ENCODE assay signal across 8 cellular contexts in the genomic region with DNA sequence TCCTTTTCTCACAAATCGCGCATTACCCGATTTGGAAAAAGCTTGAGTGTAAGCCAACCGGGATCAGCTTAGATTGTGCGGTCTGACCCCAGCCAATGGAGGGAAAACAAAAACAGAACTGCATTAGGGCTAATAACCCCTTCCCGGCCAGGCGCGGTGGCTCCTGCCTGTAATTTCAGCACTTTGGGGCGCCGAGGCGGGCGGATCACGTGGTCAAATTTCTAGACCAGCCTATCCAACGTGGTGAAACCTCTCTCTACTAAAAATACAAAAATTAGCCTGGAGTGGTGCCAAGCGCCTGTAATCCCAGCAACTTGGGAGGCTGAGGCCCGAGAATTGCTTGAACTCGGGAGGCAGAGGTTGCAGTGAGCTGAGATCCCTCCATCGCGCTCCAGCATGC. TPM values are rescaled to one million over a fixed set of nuclear protein-coding genes. Genes with fewer than 3 reads are reported as not detected.
DNase-seq lines count a peak whose midpoint lies in the region; ATAC-seq and TF ChIP-seq lines count a peak whose summit lies in the region.

No MANE protein-coding gene starts in this region.

- H3K79me2 ChIP-seq in OCI-LY7 (ENCODE audit: insufficient read depth, low read depth, low read length): peaks cover 48% of the 10 kb centered on the region

- TF ChIP-seq POLR2A in tibial nerve (IDR thresholded peaks at IDR 0.05): no peak

- TF ChIP-seq CTCF in OCI-LY7 (conservative IDR thresholded peaks at IDR 0.05; ENCODE audit: low read length): no peak
- TF ChIP-seq CTCF in mesothelial cell of epicardium (IDR thresholded peaks at IDR 0.05; ENCODE audit: unreplicated experiment): no peak
- no peak for TF ChIP-seq CTCF in tibial nerve (IDR thresholded peaks at IDR 0.05)

- H3K9me2 ChIP-seq in OCI-LY7 (ENCODE audit: insufficient read depth, low read length): no peaks in the 10 kb centered on the region

- H3K4me2 ChIP-seq in OCI-LY7 (ENCODE audit: low read length): peak overlapping the region; percentile 78

- H3K9me3 ChIP-seq in OCI-LY7 (ENCODE audit: low read length) (peaks cover 4% of the 10 kb centered on the region; the same call in 1 of the 2 replicates), ectodermal cell (ENCODE audit: control insufficient read depth, low read length) (no peaks in the 10 kb centered on the region), tibial nerve (no peaks in the 10 kb centered on the region)

- peak overlapping the region; percentile 51 for H3K27ac ChIP-seq in OCI-LY7 (ENCODE audit: low read depth, low read length, poor library complexity, severe bottlenecking)
- peak overlapping the region; percentile 84 for H3K27ac ChIP-seq in ectodermal cell (ENCODE audit: insufficient read depth, low read depth, low read length, poor library complexity, severe bottlenecking)
- peak overlapping the region in 1 of 4 donors; percentile 27 for H3K27ac ChIP-seq in tibial nerve

- ATAC-seq in HG02678 (IDR thresholded peaks at IDR 0.05; ENCODE audit: unreplicated experiment): no peak

- H2AFZ ChIP-seq in OCI-LY7 (ENCODE audit: low read length): no peak overlapping the region

- no peaks in the 10 kb centered on the region for H3K4me1 ChIP-seq in OCI-LY7 (ENCODE audit: insufficient read depth, low read length, poor library complexity, severe bottlenecking)
- peaks cover 21% of the 10 kb centered on the region for H3K4me1 ChIP-seq in ectodermal cell (ENCODE audit: control insufficient read depth, insufficient read depth, low read length)
- H3K4me1 ChIP-seq in tibial nerve: peaks cover 0 to 24% (median 2%) of the 10 kb centered on the region in 4 donors

- WGBS in ectodermal cell, 2 experiments: 0% methylated on average over 17 to 19 of the region's 19 CpGs
- 1 to 3% methylated on average over 19 of the region's 19 CpGs for WGBS in tibial nerve, 2 donors

- peak overlapping the region; percentile 95 for H3K27ac Mint-ChIP-seq in mesothelial cell of epicardium

- H4K20me1 ChIP-seq in OCI-LY7 (ENCODE audit: insufficient read depth, low read length): no peaks in the 10 kb centered on the region

- H3K36me3 ChIP-seq in OCI-LY7 (ENCODE audit: insufficient read depth, low read length): peaks cover 31% of the 10 kb centered on the region
- peaks cover 1% of the 10 kb centered on the region for H3K36me3 ChIP-seq in ectodermal cell (ENCODE audit: control insufficient read depth, insufficient read depth, low read length)
- H3K36me3 ChIP-seq in tibial nerve: no peaks in the 10 kb centered on the region

- no peaks in the 10 kb centered on the region for H3K27me3 Mint-ChIP-seq in mesothelial cell of epicardium (ENCODE audit: low read depth)

- POLR2A ChIA-PET in OCI-LY7 (lab: Charles Lee): interaction anchor here (0.6 to 0.7 kb wide), 2 partner anchors 39 to 186 kb away, joined by 3 read pairs; partner anchors contain the start of gene ZNF682

- peak overlapping the region; percentile 87 for H3K4me3 Mint-ChIP-seq in mesothelial cell of epicardium

- no TSS peak for BruUV-seq in OCI-LY7 (replicated peaks; lab: Mats Ljungman, UMichigan)

- H3K36me3 Mint-ChIP-seq in mesothelial cell of epicardium: peaks cover 6% of the 10 kb centered on the region

- CTCF ChIA-PET in OCI-LY7 (lab: Charles Lee; ENCODE audit: unreplicated experiment): no interaction called here

- peak; percentile 13 for DNase-seq in EH (ENCODE audit: low read depth)
- DNase-seq in OCI-LY7 (ENCODE audit: low spot score): no peak
- DNase-seq in mesothelial cell of epicardium (ENCODE audit: low spot score in 2 of 2, unreplicated experiment in 2 of 2): peak; percentile 27 to 58
- peak in 1 of 2 donors; percentile 16 for DNase-seq in tibial nerve (ENCODE audit: low spot score in 2 of 2)
- DNase-seq in DMS 273 (lab: John Stamatoyannopoulos, UW; ENCODE audit: unreplicated experiment): no peak
- DNase-seq in NCI-H128 (lab: John Stamatoyannopoulos, UW; ENCODE audit: unreplicated experiment): no peak

- H3K4me3 ChIP-seq in OCI-LY7 (ENCODE audit: low read depth, low read length, poor library complexity, severe bottlenecking) (peak overlapping the region; percentile 80), ectodermal cell (ENCODE audit: insufficient read depth, low read depth, low read length) (peak overlapping the region; percentile 67), tibial nerve (peak overlapping the region; percentile 29 to 60 (median 50))

- TF ChIP-seq EP300 in tibial nerve (IDR thresholded peaks at IDR 0.05): no peak

- H3K27me3 ChIP-seq in ectodermal cell (ENCODE audit: control insufficient read depth, insufficient read depth, low read length, poor library complexity, severe bottlenecking) (no peaks in the 10 kb centered on the region), tibial nerve (no peaks in the 10 kb centered on the region)

- H3K4me1 Mint-ChIP-seq in mesothelial cell of epicardium: peaks cover 50% of the 10 kb centered on the region

- intact Hi-C loops in OCI-LY7 (cut with micrococcal nuclease; ENCODE audit: unreplicated experiment): no loop called here

- H3K9me3 Mint-ChIP-seq in mesothelial cell of epicardium: no peaks in the 10 kb centered on the region

RNA-seq across cellular contexts. Expression of gene ZNF90, which starts 0.9 kb away (rescaled TPM):
- 11.9 and 18.1 TPM in 2 replicates for total RNA-seq in OCI-LY7 (2014; rRNA removed; shearing (Covaris generic))
- total RNA-seq in OCI-LY7 (2022): 27.0 and 27.6 TPM in 2 replicates
- 37.0 TPM for polyA plus RNA-seq in ectodermal cell (2013, experiment 1 of 4)
- polyA plus RNA-seq in ectodermal cell (2013, experiment 2 of 4): 44.1 TPM
- 26.2 TPM for polyA plus RNA-seq in ectodermal cell (2013, experiment 3 of 4)
- polyA plus RNA-seq in ectodermal cell (2013, experiment 4 of 4): 25.9 TPM
- total RNA-seq in mesothelial cell of epicardium: 27.6 to 28.0 TPM (median 27.9 TPM) in 3 replicates
- total RNA-seq in tibial nerve: 1 to 10 TPM; 1.1 to 4.4 (median 1.7) TPM

RNA-seq across cellular contexts. Expression of gene ZNF682, which starts 39.4 kb away (rescaled TPM):
- 9.1 and 10.5 TPM in 2 replicates for total RNA-seq in OCI-LY7 (2014; rRNA removed; shearing (Covaris generic))
- total RNA-seq in OCI-LY7 (2022): 17.3 and 18.6 TPM in 2 replicates
- 18.0 TPM for polyA plus RNA-seq in ectodermal cell (2013, experiment 1 of 4)
- 19.4 TPM for polyA plus RNA-seq in ectodermal cell (2013, experiment 2 of 4)
- polyA plus RNA-seq in ectodermal cell (2013, experiment 3 of 4): 12.3 TPM
- 15.8 TPM for polyA plus RNA-seq in ectodermal cell (2013, experiment 4 of 4)
- 11.0 to 13.6 TPM (median 13.0 TPM) in 3 replicates for total RNA-seq in mesothelial cell of epicardium
- total RNA-seq in tibial nerve: 10 to 100 TPM in 2 of 4 donors, 1 to 10 TPM in 2; 1.5 to 14.1 (median 11.3) TPM

Comparison
In these comparisons a context has a peak if more than half of its experiments do, and no peak if none do; other contexts are left out.
1. DNase-seq: peak in EH (single experiment) and mesothelial cell of epicardium (2 of 2); none in OCI-LY7 (single experiment), DMS 273 (single experiment) and NCI-H128 (single experiment).
2. Peak in every context shown above with its lines, with median percentiles within 50 percentile points of each other: H3K4me3 ChIP-seq.